18 cellular contexts compared by ENCODE assay signal in the genomic region with DNA sequence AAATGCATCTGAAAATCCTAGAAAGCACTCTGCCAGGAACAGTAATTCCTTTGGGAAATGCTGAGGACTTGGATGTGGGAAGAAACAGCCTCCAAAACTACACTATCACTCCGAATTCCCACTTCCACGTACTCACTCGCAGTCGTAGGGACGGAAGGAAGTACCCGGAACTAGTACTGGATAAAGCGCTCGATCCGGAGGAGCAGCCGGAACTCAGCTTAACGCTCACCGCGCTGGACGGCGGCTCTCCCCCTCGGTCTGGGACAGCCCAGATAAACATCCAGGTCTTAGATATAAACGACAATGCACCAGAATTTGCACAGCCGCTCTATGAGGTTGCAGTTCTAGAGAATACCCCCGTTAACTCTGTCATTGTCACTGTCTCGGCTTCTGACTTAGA. TPM values are rescaled to one million over a fixed set of nuclear protein-coding genes. Genes with fewer than 3 reads are reported as not detected.
DNase-seq lines count a peak whose midpoint lies in the region; ATAC-seq and TF ChIP-seq lines count a peak whose summit lies in the region.
"Had no signal": no experiment of that assay in that cellular context is flagged by ENCODE, and none has a peak within 500 bp of the region (broad histone marks: within the 10 kb centered on the region; RNA-seq: fewer than 3 reads in every experiment).

No MANE protein-coding gene starts in this region.

- H3K27me3 ChIP-seq in left ventricle myocardium inferior (ENCODE audit: low read depth) (peaks cover 62% of the 10 kb centered on the region), dorsolateral prefrontal cortex (peaks cover 0 to 19% (median 0%) of the 10 kb centered on the region in 45 donors), muscle layer of duodenum (ENCODE audit: low read depth, low read length) (no peaks in the 10 kb centered on the region)

- 34% methylated on average over 20 of the region's 20 CpGs for WGBS in urinary bladder

- no peak for DNase-seq in left ventricle myocardium inferior
- DNase-seq in left cardiac atrium = no peak
- no peak for DNase-seq in dorsolateral prefrontal cortex
- no peak for DNase-seq in NCI-H187 treated with DMSO at 0.1 percent for 48 hours (lab: John Stamatoyannopoulos, UW)
- no peak for DNase-seq in activated effector memory CD4-positive, alpha-beta T cell treated with Interleukin-2 at 50 U/mL for 16 hours
- DNase-seq: activated CD4-positive, alpha-beta T cell treated with anti-CD3 and anti-CD28 coated beads, Interleukin-2, amount 10 ng/mL, durations not matched to agents 24 days and 14 days; CD4-positive, CD25-positive, alpha-beta regulatory T cell; DMS153; H7; natural killer cell; NCI-H146; NCI-H226; stimulated activated CD4-positive, alpha-beta T cell treated with anti-CD3 and anti-CD28 coated beads, Interleukin-4, amount 100 ng/mL, for 1 hour had no signal

- TF ChIP-seq CTCF in left ventricle myocardium inferior (IDR thresholded peaks at IDR 0.05; ENCODE audit: borderline replicate concordance) = no peak
- no peak for TF ChIP-seq CTCF in dorsolateral prefrontal cortex (IDR thresholded peaks at IDR 0.05 in 54 of 56, conservative IDR thresholded peaks at IDR 0.05 in 2 of 56; ENCODE audit: low read depth in 1 of 56, partially characterized antibody in 56 of 56)

- peak overlapping the region; percentile 56 for H3K4me3 ChIP-seq in left ventricle myocardium inferior
- H3K4me3 ChIP-seq in dorsolateral prefrontal cortex = peak overlapping the region in 46 of 59 donors; percentile 2 to 59 (median 34)
- peak overlapping the region; percentile 47 to 57 for H3K4me3 ChIP-seq in muscle layer of duodenum (ENCODE audit: low read depth in 1 of 2, low read length in 2 of 2)
- peak overlapping the region; percentile 7 for H3K4me3 ChIP-seq in urinary bladder (ENCODE audit: low read depth, low read length)
- H3K4me3 ChIP-seq: GM12878, smooth muscle cell had no signal

- H3K4me1 ChIP-seq in left ventricle myocardium inferior (no peaks in the 10 kb centered on the region), muscle layer of duodenum (ENCODE audit: control insufficient read depth in 1 of 2, insufficient read depth in 2 of 2, low read length in 2 of 2) (no peaks in the 10 kb centered on the region), urinary bladder (ENCODE audit: insufficient read depth) (no peaks in the 10 kb centered on the region)

- no peaks in the 10 kb centered on the region for H3K36me3 ChIP-seq in left ventricle myocardium inferior
- no peaks in the 10 kb centered on the region for H3K36me3 ChIP-seq in muscle layer of duodenum (ENCODE audit: control insufficient read depth in 1 of 2, insufficient read depth in 2 of 2, low read length in 2 of 2)
- no peaks in the 10 kb centered on the region for H3K36me3 ChIP-seq in urinary bladder (ENCODE audit: insufficient read depth)

- H3K9me3 ChIP-seq in left ventricle myocardium inferior (replicated peaks) (peaks cover 48% of the 10 kb centered on the region), muscle layer of duodenum (ENCODE audit: control insufficient read depth in 1 of 2, low read length in 2 of 2) (peaks cover 15 to 33% of the 10 kb centered on the region in 2 donors)

- ATAC-seq in left cardiac atrium = no peak
- no peak for ATAC-seq in HG03520 (IDR thresholded peaks at IDR 0.05; ENCODE audit: unreplicated experiment)
- ATAC-seq: GM12878, natural killer cell had no signal

- H3K27ac ChIP-seq in left ventricle myocardium inferior (replicated peaks) = peak overlapping the region; percentile 33
- H3K27ac ChIP-seq in dorsolateral prefrontal cortex = no peak overlapping the region
- H3K27ac ChIP-seq in muscle layer of duodenum (ENCODE audit: low read length) = no peak overlapping the region
- H3K27ac ChIP-seq in urinary bladder (ENCODE audit: low read depth) = no peak overlapping the region

- intact Hi-C loops in left ventricle myocardium inferior (cut with micrococcal nuclease) = no loop called here
- intact Hi-C loops in left cardiac atrium (cut with DNase I) = no loop called here
- intact Hi-C loops in dorsolateral prefrontal cortex (cut with DNase I) = no loop called here

RNA-seq across cellular contexts. Expression of gene PCDHB3, which starts 0.8 kb away (rescaled TPM):
- total RNA-seq in left ventricle myocardium inferior (0.77 TPM), left cardiac atrium (1 to 10 TPM; 1.3 to 1.9 TPM), dorsolateral prefrontal cortex (10 to 100 TPM in 2 of 120 experiments, 1 to 10 TPM in 118; 2.9 to 12.7 (median 5.8) TPM), urinary bladder (4.6 TPM)
- 1.3 TPM for polyA plus RNA-seq in urinary bladder
- total RNA-seq: activated CD4-positive, alpha-beta T cell treated with anti-CD3 and anti-CD28 coated beads, Interleukin-2, amount 10 ng/mL, durations not matched to agents 24 days and 14 days; CD4-positive, CD25-positive, alpha-beta regulatory T cell; GM12878; natural killer cell had no signal
- polyA plus RNA-seq: CD4-positive, CD25-positive, alpha-beta regulatory T cell; GM12878 had no signal

RNA-seq across cellular contexts. Expression of gene PCDHB2, which starts 6.6 kb away (rescaled TPM):
- 1.1 TPM for total RNA-seq in left ventricle myocardium inferior
- 1 to 10 TPM; 2.9 to 3.1 TPM for total RNA-seq in left cardiac atrium
- total RNA-seq in dorsolateral prefrontal cortex = 10 to 100 TPM in 19 of 120 experiments, 1 to 10 TPM in 101; 3.4 to 15.2 (median 7.4) TPM
- total RNA-seq in urinary bladder = 3.4 TPM
- 3.4 TPM for polyA plus RNA-seq in urinary bladder
- total RNA-seq: activated CD4-positive, alpha-beta T cell treated with anti-CD3 and anti-CD28 coated beads, Interleukin-2, amount 10 ng/mL, durations not matched to agents 24 days and 14 days; CD4-positive, CD25-positive, alpha-beta regulatory T cell; natural killer cell had no signal
- polyA plus RNA-seq: CD4-positive, CD25-positive, alpha-beta regulatory T cell had no signal

RNA-seq across cellular contexts. Expression of gene PCDHB4, which starts 20.6 kb away (rescaled TPM):
- total RNA-seq in left ventricle myocardium inferior (0.80 TPM), left cardiac atrium (1 to 10 TPM; 1.6 to 2.4 TPM), dorsolateral prefrontal cortex (10 to 100 TPM in 113 of 120 experiments, 1 to 10 TPM in 7; 7.9 to 23.8 (median 14.2) TPM), urinary bladder (3.8 TPM)
- 6.2 TPM for polyA plus RNA-seq in urinary bladder
- total RNA-seq: activated CD4-positive, alpha-beta T cell treated with anti-CD3 and anti-CD28 coated beads, Interleukin-2, amount 10 ng/mL, durations not matched to agents 24 days and 14 days; CD4-positive, CD25-positive, alpha-beta regulatory T cell; GM12878; natural killer cell had no signal
- polyA plus RNA-seq: CD4-positive, CD25-positive, alpha-beta regulatory T cell; GM12878 had no signal

RNA-seq across cellular contexts. Expression of gene PCDHB5, which starts 33.9 kb away (rescaled TPM):
- total RNA-seq in left ventricle myocardium inferior (2.3 TPM), left cardiac atrium (1 to 10 TPM; 2.7 to 3.1 TPM), dorsolateral prefrontal cortex (10 to 100 TPM in 58 of 120 experiments, 1 to 10 TPM in 62; 4.1 to 16.4 (median 9.9) TPM), urinary bladder (7.0 TPM)
- 9.0 TPM for polyA plus RNA-seq in urinary bladder
- total RNA-seq: activated CD4-positive, alpha-beta T cell treated with anti-CD3 and anti-CD28 coated beads, Interleukin-2, amount 10 ng/mL, durations not matched to agents 24 days and 14 days; CD4-positive, CD25-positive, alpha-beta regulatory T cell; GM12878; natural killer cell had no signal

RNA-seq across cellular contexts. Expression of gene PCDHB6, which starts 48.8 kb away (rescaled TPM):
- total RNA-seq in left ventricle myocardium inferior (0.14 TPM), left cardiac atrium (under 1 TPM; 0.71 to 0.86 TPM), dorsolateral prefrontal cortex (10 to 100 TPM in 9 of 120 experiments, 1 to 10 TPM in 111; 4.2 to 11.1 (median 7.2) TPM), urinary bladder (1.1 TPM)
- polyA plus RNA-seq in urinary bladder = 1.1 TPM
- total RNA-seq: activated CD4-positive, alpha-beta T cell treated with anti-CD3 and anti-CD28 coated beads, Interleukin-2, amount 10 ng/mL, durations not matched to agents 24 days and 14 days; CD4-positive, CD25-positive, alpha-beta regulatory T cell; GM12878; H7; natural killer cell had no signal
- polyA plus RNA-seq: CD4-positive, CD25-positive, alpha-beta regulatory T cell; GM12878 had no signal
